Comparison of ENCODE assay signal across 28 cellular contexts in the genomic region with DNA sequence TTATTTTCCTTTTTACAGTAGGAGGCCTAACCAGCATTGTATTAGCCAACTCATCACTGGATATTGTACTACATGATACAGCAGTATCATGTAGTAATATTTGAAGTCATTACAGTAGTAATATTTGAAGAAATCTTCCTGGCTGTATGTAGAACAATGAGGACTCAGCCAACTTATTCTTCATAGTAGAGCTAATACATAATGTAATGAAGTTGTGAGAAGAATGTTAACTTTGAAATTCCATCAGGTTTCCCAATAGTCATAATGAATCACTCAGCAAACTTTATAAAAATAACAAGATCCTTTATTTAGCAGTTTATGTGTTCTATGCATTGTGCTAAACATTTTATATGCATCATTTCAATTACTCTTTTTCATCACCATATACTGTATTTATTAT.
"Had no signal": no experiment of that assay in that cellular context is flagged by ENCODE, and none has a peak within 500 bp of the region (broad histone marks: within the 10 kb centered on the region; RNA-seq: fewer than 3 reads in every experiment).

No MANE protein-coding gene starts in this region.

- H3K36me3 ChIP-seq: colonic mucosa had no signal

- H3K4me3 ChIP-seq: colonic mucosa, dorsolateral prefrontal cortex, esophagus muscularis mucosa, gastrocnemius medialis, lower lobe of right lung, smooth muscle cell, testis, uterus had no signal

- H3K4me1 ChIP-seq: colonic mucosa, esophagus muscularis mucosa, gastrocnemius medialis, lower lobe of right lung, testis, uterus had no signal

- DNase-seq: activated B cell treated with CpG ODN at 0.5 μM for 24 hours; activated CD4-positive, alpha-beta T cell treated with anti-CD3 and anti-CD28 coated beads for 36 hours; activated CD4-positive, alpha-beta T cell treated with anti-CD3 and anti-CD28 coated beads, Interleukin-2, amount 50 U/mL, for 4 hours; activated CD8-positive, alpha-beta memory T cell treated with anti-CD3 and anti-CD28 coated beads for 24 hours; activated CD8-positive, alpha-beta memory T cell treated with anti-CD3 and anti-CD28 coated beads, Interleukin-2, amount 50 U/mL, for 4 hours; activated naive CD4-positive, alpha-beta T cell treated with anti-CD3 and anti-CD28 coated beads for 36 hours; activated naive CD8-positive, alpha-beta T cell treated with anti-CD3 and anti-CD28 coated beads, Interleukin-2, amount 10 ng/mL, durations not matched to agents 7 days and 5 days; activated T-cell treated with anti-CD3 and anti-CD28 coated beads, Interleukin-2, amount 50 U/mL, for 48 hours; anterior cingulate cortex; colonic mucosa; dorsolateral prefrontal cortex; effector memory CD8-positive, alpha-beta T cell; gastrocnemius medialis; hypothalamus; kidney; lower lobe of right lung; naive thymus-derived CD4-positive, alpha-beta T cell; occipital lobe; stimulated activated CD4-positive, alpha-beta T cell treated with anti-CD3 and anti-CD28 coated beads, Interleukin-15, amount 100 ng/mL, for 24 hours; T1000; testis; trophoblast cell; uterus had no signal

- ATAC-seq: activated CD4-positive, alpha-beta T cell treated with anti-CD3 and anti-CD28 coated beads for 36 hours; effector memory CD8-positive, alpha-beta T cell; gastrocnemius medialis; left lobe of liver; lower lobe of right lung; naive thymus-derived CD4-positive, alpha-beta T cell; sciatic nerve; stimulated activated memory B cell treated with anti-CD40 and anti-IgM and Interleukin-4, amounts not matched to agents 10 μg/mL and 1 μg/mL and 100 μg/mL, for 72 hours had no signal

- H3K9me3 ChIP-seq: colonic mucosa, esophagus muscularis mucosa, gastrocnemius medialis, lower lobe of right lung, testis had no signal

- H3K27ac ChIP-seq: colonic mucosa, dorsolateral prefrontal cortex, esophagus muscularis mucosa, gastrocnemius medialis, lower lobe of right lung, testis, uterus had no signal

- H3K27me3 ChIP-seq: colonic mucosa, dorsolateral prefrontal cortex, esophagus muscularis mucosa, gastrocnemius medialis, testis, uterus had no signal

- H3K4me2 ChIP-seq: smooth muscle cell had no signal
